Comparison of ENCODE assay signal across 24 cellular contexts in the genomic region with DNA sequence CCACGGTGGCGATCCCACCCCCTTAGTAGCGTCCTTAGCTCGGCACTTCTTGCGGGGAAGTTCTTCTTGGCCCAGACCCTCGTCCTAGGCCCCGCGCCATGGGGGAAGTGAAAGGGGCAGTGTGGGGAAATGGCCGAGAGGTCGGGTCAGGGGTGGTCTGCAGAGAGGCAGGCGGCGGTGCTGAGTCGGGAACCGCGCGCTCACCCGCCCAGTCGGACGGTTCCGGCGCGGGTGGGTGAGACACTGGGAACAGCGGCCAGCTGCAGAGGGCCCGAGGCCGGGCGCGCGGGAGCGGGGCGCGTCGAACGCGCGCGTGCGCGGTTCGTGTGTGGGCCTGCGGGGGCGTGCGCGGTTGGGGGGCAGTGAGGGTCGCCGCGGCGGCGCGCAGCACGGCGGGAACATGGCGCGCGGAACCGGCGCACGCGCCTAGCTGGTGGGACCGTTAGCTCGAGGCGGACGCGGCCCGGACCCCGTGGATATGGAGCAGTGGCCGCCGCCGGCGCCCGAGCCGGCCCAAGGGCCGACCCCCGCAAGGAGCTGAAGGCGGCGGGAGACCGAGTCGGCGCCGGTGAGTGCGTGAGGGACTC.
DNase-seq lines count a peak whose midpoint lies in the region; ATAC-seq and TF ChIP-seq lines count a peak whose summit lies in the region.
"Had no signal": no experiment of that assay in that cellular context is flagged by ENCODE, and none has a peak within 500 bp of the region (broad histone marks: within the 10 kb centered on the region; RNA-seq: fewer than 3 reads in every experiment).

No MANE protein-coding gene starts in this region.

- H3K4me1 ChIP-seq in naive thymus-derived CD4-positive, alpha-beta T cell (ENCODE audit: control insufficient read depth in 2 of 2, insufficient read depth in 2 of 2, low read length in 2 of 2), result no peaks in the 10 kb centered on the region
- no peaks in the 10 kb centered on the region for H3K4me1 ChIP-seq in upper lobe of right lung
- H3K4me1 ChIP-seq: gastrocnemius medialis, stomach had no signal

- H3K27ac ChIP-seq in naive thymus-derived CD4-positive, alpha-beta T cell (ENCODE audit: low read depth, low read length), result no peak overlapping the region
- H3K27ac ChIP-seq in upper lobe of right lung, result no peak overlapping the region
- H3K27ac ChIP-seq: C4-2B, cardiac muscle cell, dorsolateral prefrontal cortex, gastrocnemius medialis, ovary, stomach had no signal

- H3K4me3 Mint-ChIP-seq in activated T-helper 2 cell treated with anti-CD3 and anti-CD28 coated beads, Interferon-gamma antibody, Interleukin-2, Interleukin-4, amounts not matched to agents 10 μg/mL and 5 μg/mL and 100 μg/mL, durations not matched to agents 14 hours and 24 hours and 36 hours (ENCODE audit: low read depth), result no peak overlapping the region
- H3K4me3 Mint-ChIP-seq in naive thymus-derived CD4-positive, alpha-beta T cell, result no peak overlapping the region

- no peaks in the 10 kb centered on the region for H3K27me3 ChIP-seq in naive thymus-derived CD4-positive, alpha-beta T cell (ENCODE audit: control insufficient read depth in 2 of 2, insufficient read depth in 2 of 2, low read length in 2 of 2)
- H3K27me3 ChIP-seq in upper lobe of right lung, result peaks cover 7% of the 10 kb centered on the region
- H3K27me3 ChIP-seq: cardiac muscle cell, gastrocnemius medialis, ovary had no signal

- ATAC-seq in Right ventricle myocardium inferior (no peak), upper lobe of right lung (peak; percentile 66), HG03432 (IDR thresholded peaks at IDR 0.05; ENCODE audit: unreplicated experiment) (no peak)
- peak; percentile 27 for ATAC-seq in naive thymus-derived CD4-positive, alpha-beta T cell
- ATAC-seq: gastrocnemius medialis, GM12878, sciatic nerve had no signal

- H3K9me3 ChIP-seq in naive thymus-derived CD4-positive, alpha-beta T cell (ENCODE audit: control insufficient read depth in 2 of 3, low read length in 3 of 3), result no peaks in the 10 kb centered on the region
- H3K9me3 ChIP-seq in upper lobe of right lung, result no peaks in the 10 kb centered on the region

- H3K9me3 Mint-ChIP-seq in activated T-helper 2 cell treated with anti-CD3 and anti-CD28 coated beads, Interferon-gamma antibody, Interleukin-2, Interleukin-4, amounts not matched to agents 10 μg/mL and 5 μg/mL and 100 μg/mL, durations not matched to agents 14 hours and 24 hours and 36 hours, result no peaks in the 10 kb centered on the region
- H3K9me3 Mint-ChIP-seq in naive thymus-derived CD4-positive, alpha-beta T cell, result peaks cover 0 to 13% (median 2%) of the 10 kb centered on the region in 11 donors

- DNase-seq in cardiac septum (ENCODE audit: low spot score), result peak; percentile 75
- no peak for DNase-seq in Right ventricle myocardium inferior (ENCODE audit: missing footprints)
- DNase-seq in activated T-helper 2 cell treated with anti-CD3 and anti-CD28 coated beads, Interferon-gamma antibody, Interleukin-2, Interleukin-4, amounts not matched to agents 10 μg/mL and 5 μg/mL and 100 μg/mL, durations not matched to agents 14 hours and 24 hours and 36 hours (ENCODE audit: low spot score), result peak; percentile 8
- peak in 1 of 9 donors; percentile 22 for DNase-seq in naive thymus-derived CD4-positive, alpha-beta T cell
- peak; percentile 76 for DNase-seq in upper lobe of right lung
- DNase-seq in NCI-H524 (lab: John Stamatoyannopoulos, UW), result no peak
- no peak for DNase-seq in central memory CD4-positive, alpha-beta T cell
- DNase-seq: activated CD4-positive, CD25-positive, alpha-beta regulatory T cell; activated gamma-delta T cell treated with Interleukin-2 at 50 U/mL for 16 hours; amygdala; DMS 273 treated with DMSO at 0.1 percent for 48 hours; erythroblast; gastrocnemius medialis; GF-D8; NCI-H1436; NCI-H748 treated with DMSO at 0.1 percent for 48 hours; stomach had no signal

- no peaks in the 10 kb centered on the region for H3K36me3 ChIP-seq in naive thymus-derived CD4-positive, alpha-beta T cell (ENCODE audit: control insufficient read depth in 2 of 3, insufficient read depth in 3 of 3, low read length in 3 of 3)
- H3K36me3 ChIP-seq in upper lobe of right lung, result no peaks in the 10 kb centered on the region
- H3K36me3 ChIP-seq: cardiac muscle cell, gastrocnemius medialis, ovary, stomach had no signal

- TF ChIP-seq CTCF in upper lobe of right lung (IDR thresholded peaks at IDR 0.05), result no peak

- H3K4me3 ChIP-seq in naive thymus-derived CD4-positive, alpha-beta T cell (ENCODE audit: low read length), result no peak overlapping the region
- no peak overlapping the region for H3K4me3 ChIP-seq in upper lobe of right lung
- H3K4me3 ChIP-seq: cardiac muscle cell, gastrocnemius medialis, GM12878, ovary, stomach had no signal

- H3K27ac Mint-ChIP-seq in activated T-helper 2 cell treated with anti-CD3 and anti-CD28 coated beads, Interferon-gamma antibody, Interleukin-2, Interleukin-4, amounts not matched to agents 10 μg/mL and 5 μg/mL and 100 μg/mL, durations not matched to agents 14 hours and 24 hours and 36 hours, result no peak overlapping the region
- H3K27ac Mint-ChIP-seq in naive thymus-derived CD4-positive, alpha-beta T cell, result no peak overlapping the region

- POLR2A ChIA-PET in naive thymus-derived CD4-positive, alpha-beta T cell (lab: Charles Lee), result no interaction called here

- CTCF ChIA-PET in naive thymus-derived CD4-positive, alpha-beta T cell (lab: Charles Lee), result no interaction called here

- no peaks in the 10 kb centered on the region for H3K4me1 Mint-ChIP-seq in activated T-helper 2 cell treated with anti-CD3 and anti-CD28 coated beads, Interferon-gamma antibody, Interleukin-2, Interleukin-4, amounts not matched to agents 10 μg/mL and 5 μg/mL and 100 μg/mL, durations not matched to agents 14 hours and 24 hours and 36 hours (ENCODE audit: low read depth)
- no peaks in the 10 kb centered on the region for H3K4me1 Mint-ChIP-seq in naive thymus-derived CD4-positive, alpha-beta T cell

- H3K27me3 Mint-ChIP-seq in activated T-helper 2 cell treated with anti-CD3 and anti-CD28 coated beads, Interferon-gamma antibody, Interleukin-2, Interleukin-4, amounts not matched to agents 10 μg/mL and 5 μg/mL and 100 μg/mL, durations not matched to agents 14 hours and 24 hours and 36 hours (ENCODE audit: low read depth), result no peaks in the 10 kb centered on the region
- no peaks in the 10 kb centered on the region for H3K27me3 Mint-ChIP-seq in naive thymus-derived CD4-positive, alpha-beta T cell

- no peaks in the 10 kb centered on the region for H3K36me3 Mint-ChIP-seq in activated T-helper 2 cell treated with anti-CD3 and anti-CD28 coated beads, Interferon-gamma antibody, Interleukin-2, Interleukin-4, amounts not matched to agents 10 μg/mL and 5 μg/mL and 100 μg/mL, durations not matched to agents 14 hours and 24 hours and 36 hours (ENCODE audit: low read depth)
- H3K36me3 Mint-ChIP-seq in naive thymus-derived CD4-positive, alpha-beta T cell, result no peaks in the 10 kb centered on the region

- intact Hi-C loops in cardiac septum (cut with DNase I) (no loop called here), Right ventricle myocardium inferior (cut with DNase I) (no loop called here), upper lobe of right lung (cut with DNase I) (no loop called here)
- intact Hi-C loops in activated T-helper 2 cell treated with anti-CD3 and anti-CD28 coated beads, Interferon-gamma antibody, Interleukin-2, Interleukin-4, amounts not matched to agents 10 μg/mL and 5 μg/mL and 100 μg/mL, durations not matched to agents 14 hours and 24 hours and 36 hours (cut with micrococcal nuclease), result no loop called here
- intact Hi-C loops in naive thymus-derived CD4-positive, alpha-beta T cell (cut with micrococcal nuclease), result no loop called here

Comparison
In these comparisons a context has a peak if more than half of its experiments do, and no peak if none do; other contexts are left out.
1. DNase-seq: peak in cardiac septum (single experiment), activated T-helper 2 cell treated with anti-CD3 and anti-CD28 coated beads, Interferon-gamma antibody, Interleukin-2, Interleukin-4, amounts not matched to agents 10 μg/mL and 5 μg/mL and 100 μg/mL, durations not matched to agents 14 hours and 24 hours and 36 hours (single experiment) and upper lobe of right lung (single experiment); none in Right ventricle myocardium inferior (single experiment), NCI-H524 (0 of 2) and central memory CD4-positive, alpha-beta T cell (single experiment).
2. ATAC-seq: peak in naive thymus-derived CD4-positive, alpha-beta T cell (single experiment) and upper lobe of right lung (single experiment); none in Right ventricle myocardium inferior (single experiment) and HG03432 (single experiment).